25 cellular contexts compared by ENCODE assay signal in the genomic region with DNA sequence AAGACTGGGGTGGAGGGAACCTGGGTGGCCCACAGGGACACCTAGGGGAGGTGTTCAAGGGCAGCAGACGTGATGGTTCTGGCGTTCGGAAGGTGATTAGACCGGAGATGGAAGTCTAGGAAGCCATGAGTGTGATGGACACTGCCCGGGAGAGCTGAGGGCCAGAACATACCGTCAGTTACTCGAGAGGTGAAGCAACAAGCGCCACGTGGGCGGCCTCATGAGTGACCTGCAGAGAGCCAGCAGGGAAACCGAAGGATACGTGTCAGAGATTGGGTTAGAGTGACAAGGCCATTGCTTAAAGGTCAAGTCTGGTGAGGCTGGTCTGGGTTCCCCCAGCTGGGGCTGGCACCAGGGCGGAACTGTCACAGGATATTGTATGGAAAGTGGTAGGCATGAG.
DNase-seq lines count a peak whose midpoint lies in the region; ATAC-seq and TF ChIP-seq lines count a peak whose summit lies in the region.
"Had no signal": no experiment of that assay in that cellular context is flagged by ENCODE, and none has a peak within 500 bp of the region (broad histone marks: within the 10 kb centered on the region; RNA-seq: fewer than 3 reads in every experiment).

No MANE protein-coding gene starts in this region.

- H3K27ac Mint-ChIP-seq in natural killer cell treated with Interleukin-12 subunit alpha and Interleukin-12 subunit beta and Interleukin-15 and Interleukin-18, amount 100 ng/mL, for 72 hours: no peak overlapping the region
- H3K27ac Mint-ChIP-seq in natural killer cell (no peak overlapping the region), endodermal cell (peak overlapping the region; percentile 16), nephron progenitor cell (peak overlapping the region; percentile 80)
- H3K27ac Mint-ChIP-seq: activated T-cell treated with anti-CD3 and anti-CD28 coated beads, Interleukin-2, amount 50 U/mL, for 72 hours; CD4-positive, alpha-beta T cell; GM23338; stimulated activated naive B cell treated with anti-CD40 and anti-IgM and Interleukin-4, amounts not matched to agents 10 μg/mL and 1 μg/mL and 100 μg/mL, for 72 hours; T-helper 17 cell had no signal

- no peaks in the 10 kb centered on the region for H3K9me3 ChIP-seq in endodermal cell (ENCODE audit: control insufficient read depth, low read length)
- H3K9me3 ChIP-seq: gastroesophageal sphincter had no signal

- H3K4me1 ChIP-seq in endodermal cell (ENCODE audit: control insufficient read depth, insufficient read depth, low read length): peaks cover 23% of the 10 kb centered on the region

- no peaks in the 10 kb centered on the region for H3K9me3 Mint-ChIP-seq in natural killer cell treated with Interleukin-12 subunit alpha and Interleukin-12 subunit beta and Interleukin-15 and Interleukin-18, amount 100 ng/mL, for 72 hours
- H3K9me3 Mint-ChIP-seq in natural killer cell: no peaks in the 10 kb centered on the region
- H3K9me3 Mint-ChIP-seq in endodermal cell: no peaks in the 10 kb centered on the region
- H3K9me3 Mint-ChIP-seq in nephron progenitor cell: no peaks in the 10 kb centered on the region
- H3K9me3 Mint-ChIP-seq: activated T-cell treated with anti-CD3 and anti-CD28 coated beads, Interleukin-2, amount 50 U/mL, for 72 hours; CD4-positive, alpha-beta T cell; GM23338; stimulated activated naive B cell treated with anti-CD40 and anti-IgM and Interleukin-4, amounts not matched to agents 10 μg/mL and 1 μg/mL and 100 μg/mL, for 72 hours had no signal

- H3K27me3 ChIP-seq in endodermal cell (ENCODE audit: control insufficient read depth, insufficient read depth, low read length, poor library complexity, severe bottlenecking): no peaks in the 10 kb centered on the region
- H3K27me3 ChIP-seq: brain microvascular endothelial cell, gastroesophageal sphincter, hepatocyte had no signal

- ATAC-seq in natural killer cell treated with Interleukin-12 subunit alpha and Interleukin-12 subunit beta and Interleukin-15 and Interleukin-18, amount 100 ng/mL, for 72 hours: no peak
- ATAC-seq in natural killer cell: no peak
- ATAC-seq in HG02610 (IDR thresholded peaks at IDR 0.05; ENCODE audit: unreplicated experiment): no peak
- ATAC-seq in GM21723 (IDR thresholded peaks at IDR 0.05; ENCODE audit: unreplicated experiment): no peak
- ATAC-seq: activated T-cell treated with anti-CD3 and anti-CD28 coated beads, Interleukin-2, amount 50 U/mL, for 72 hours; gastroesophageal sphincter; GM23338; stimulated activated naive B cell treated with anti-CD40 and anti-IgM and Interleukin-4, amounts not matched to agents 10 μg/mL and 1 μg/mL and 100 μg/mL, for 72 hours; T-helper 17 cell had no signal

- TF ChIP-seq CTCF in natural killer cell (IDR thresholded peaks at IDR 0.05) (no peak), endodermal cell (conservative IDR thresholded peaks at IDR 0.05) (no peak), nephron progenitor cell (IDR thresholded peaks at IDR 0.05) (no peak), foreskin fibroblast (IDR thresholded peaks at IDR 0.05; ENCODE audit: low read depth, low read length) (no peak)

- H3K36me3 ChIP-seq in endodermal cell (ENCODE audit: control insufficient read depth, insufficient read depth, low read length): no peaks in the 10 kb centered on the region
- H3K36me3 ChIP-seq: brain microvascular endothelial cell, gastroesophageal sphincter had no signal

- H3K9ac ChIP-seq in endodermal cell (ENCODE audit: extremely low read depth, low read length, poor library complexity, severe bottlenecking): no peak overlapping the region

- peak; percentile 56 for DNase-seq in natural killer cell treated with Interleukin-12 subunit alpha and Interleukin-12 subunit beta and Interleukin-15 and Interleukin-18, amount 100 ng/mL, for 72 hours (ENCODE audit: low spot score)
- DNase-seq in natural killer cell: no peak
- no peak for DNase-seq in endodermal cell
- DNase-seq in nephron progenitor cell: peak; percentile 0
- DNase-seq in NCI-H774 (lab: John Stamatoyannopoulos, UW): no peak
- no peak for DNase-seq in foreskin fibroblast
- DNase-seq: activated naive CD4-positive, alpha-beta T cell treated with Interleukin-2 at 50 U/mL for 16 hours; activated T-cell treated with anti-CD3 and anti-CD28 coated beads, Interleukin-2, amount 50 U/mL, for 72 hours; brain microvascular endothelial cell; CD4-positive, alpha-beta T cell; DMS 273 treated with DMSO at 0.1 percent for 48 hours; EL; MM.1S; NCI-H1105 treated with DMSO at 0.1 percent for 48 hours; NCI-H2029 treated with DMSO at 0.1 percent for 48 hours; NCI-H524 treated with DMSO at 0.1 percent for 48 hours; NK-92 treated with Interleukin-12 subunit alpha and Interleukin-12 subunit beta, amount 100 ng/mL, for 24 hours; Right ventricle myocardium superior; stimulated activated naive B cell treated with anti-CD40 and anti-IgM and Interleukin-4, amounts not matched to agents 10 μg/mL and 1 μg/mL and 100 μg/mL, for 72 hours; T-helper 17 cell had no signal

- peaks cover 0 to 4% of the 10 kb centered on the region in 2 donors for H3K27me3 Mint-ChIP-seq in natural killer cell treated with Interleukin-12 subunit alpha and Interleukin-12 subunit beta and Interleukin-15 and Interleukin-18, amount 100 ng/mL, for 72 hours
- H3K27me3 Mint-ChIP-seq in natural killer cell (ENCODE audit: low read depth in 2 of 2): peaks cover 0 to 2% of the 10 kb centered on the region in 2 donors
- H3K27me3 Mint-ChIP-seq in endodermal cell (ENCODE audit: insufficient read depth): peaks cover 2% of the 10 kb centered on the region
- H3K27me3 Mint-ChIP-seq in nephron progenitor cell (ENCODE audit: low read depth, poor library complexity): peaks cover 4% of the 10 kb centered on the region
- H3K27me3 Mint-ChIP-seq: T-helper 17 cell had no signal

- intact Hi-C loops in natural killer cell (cut with micrococcal nuclease): no loop called here

- H3K4me3 Mint-ChIP-seq in natural killer cell treated with Interleukin-12 subunit alpha and Interleukin-12 subunit beta and Interleukin-15 and Interleukin-18, amount 100 ng/mL, for 72 hours: no peak overlapping the region
- H3K4me3 Mint-ChIP-seq in natural killer cell (no peak overlapping the region), endodermal cell (no peak overlapping the region), nephron progenitor cell (peak overlapping the region; percentile 11)
- H3K4me3 Mint-ChIP-seq: activated T-cell treated with anti-CD3 and anti-CD28 coated beads, Interleukin-2, amount 50 U/mL, for 72 hours; CD4-positive, alpha-beta T cell; GM23338; stimulated activated naive B cell treated with anti-CD40 and anti-IgM and Interleukin-4, amounts not matched to agents 10 μg/mL and 1 μg/mL and 100 μg/mL, for 72 hours; T-helper 17 cell had no signal

- no peaks in the 10 kb centered on the region for H3K36me3 Mint-ChIP-seq in natural killer cell treated with Interleukin-12 subunit alpha and Interleukin-12 subunit beta and Interleukin-15 and Interleukin-18, amount 100 ng/mL, for 72 hours
- H3K36me3 Mint-ChIP-seq in natural killer cell: no peaks in the 10 kb centered on the region
- no peaks in the 10 kb centered on the region for H3K36me3 Mint-ChIP-seq in endodermal cell (ENCODE audit: low read depth)
- no peaks in the 10 kb centered on the region for H3K36me3 Mint-ChIP-seq in nephron progenitor cell (ENCODE audit: low read depth)
- H3K36me3 Mint-ChIP-seq: stimulated activated naive B cell treated with anti-CD40 and anti-IgM and Interleukin-4, amounts not matched to agents 10 μg/mL and 1 μg/mL and 100 μg/mL, for 72 hours had no signal

- H3K4me3 ChIP-seq in endodermal cell (ENCODE audit: low read length) (no peak overlapping the region), foreskin fibroblast (ENCODE audit: low read depth in 1 of 2, low read length in 2 of 2) (no peak overlapping the region)
- H3K4me3 ChIP-seq: gastroesophageal sphincter, GM23338, hepatocyte had no signal

- WGBS in endodermal cell (ENCODE audit: insufficient coverage in 1 of 2, insufficient read length in 1 of 2), 2 experiments: 90 to 94% methylated on average over 12 to 13 of the region's 13 CpGs

- no peaks in the 10 kb centered on the region for H3K4me1 Mint-ChIP-seq in natural killer cell treated with Interleukin-12 subunit alpha and Interleukin-12 subunit beta and Interleukin-15 and Interleukin-18, amount 100 ng/mL, for 72 hours (ENCODE audit: low read depth in 2 of 2)
- H3K4me1 Mint-ChIP-seq in natural killer cell (no peaks in the 10 kb centered on the region), endodermal cell (peaks cover 46% of the 10 kb centered on the region), nephron progenitor cell (peaks cover 83% of the 10 kb centered on the region)
- H3K4me1 Mint-ChIP-seq: stimulated activated naive B cell treated with anti-CD40 and anti-IgM and Interleukin-4, amounts not matched to agents 10 μg/mL and 1 μg/mL and 100 μg/mL, for 72 hours had no signal

- no peak overlapping the region for H3K27ac ChIP-seq in endodermal cell (ENCODE audit: low read depth, low read length)
- H3K27ac ChIP-seq: brain microvascular endothelial cell had no signal

Comparison
In these comparisons a context has a peak if more than half of its experiments do, and no peak if none do; other contexts are left out.
1. DNase-seq: peak in natural killer cell treated with Interleukin-12 subunit alpha and Interleukin-12 subunit beta and Interleukin-15 and Interleukin-18, amount 100 ng/mL, for 72 hours (single experiment) and nephron progenitor cell (single experiment); none in natural killer cell (single experiment), endodermal cell (single experiment), NCI-H774 (single experiment) and foreskin fibroblast (0 of 2).
2. H3K27ac Mint-ChIP-seq: peak in endodermal cell (single experiment) and nephron progenitor cell (single experiment); none in natural killer cell treated with Interleukin-12 subunit alpha and Interleukin-12 subunit beta and Interleukin-15 and Interleukin-18, amount 100 ng/mL, for 72 hours (0 of 2) and natural killer cell (0 of 2).